15 cellular contexts compared by ENCODE assay signal in genomic region chr1:16924919-16925477, GRCh38. TPM values are rescaled to one million over a fixed set of nuclear protein-coding genes. Genes with fewer than 3 reads are reported as not detected.
DNase-seq lines count a peak whose midpoint lies in the region; ATAC-seq and TF ChIP-seq lines count a peak whose summit lies in the region.
"Had no signal": no experiment of that assay in that cellular context is flagged by ENCODE, and none has a peak within 500 bp of the region (broad histone marks: within the 10 kb centered on the region; RNA-seq: fewer than 3 reads in every experiment).

No MANE protein-coding gene starts in this region.

- no peak overlapping the region for H3K4me2 ChIP-seq in Loucy (ENCODE audit: low read depth, low read length, poor library complexity, severe bottlenecking)
- no peak overlapping the region for H3K4me2 ChIP-seq in mesenchymal stem cell (ENCODE audit: low read length, poor library complexity, severe bottlenecking)

- no peaks in the 10 kb centered on the region for H3K9me2 ChIP-seq in Loucy (replicated peaks; ENCODE audit: low read depth, low read length)

- H3K9ac ChIP-seq in Loucy (ENCODE audit: low read depth, low read length, poor library complexity, severe bottlenecking), result peak overlapping the region; percentile 26
- peak overlapping the region; percentile 16 for H3K9ac ChIP-seq in mesenchymal stem cell (ENCODE audit: low read length)

- DNase-seq in CD4-positive, CD25-positive, alpha-beta regulatory T cell, result no peak
- DNase-seq in cardiac fibroblast (ENCODE audit: low read depth in 2 of 2) (no peak), mesenchymal stem cell (no peak), COR-L47 (lab: John Stamatoyannopoulos, UW) (no peak)
- DNase-seq in activated CD4-positive, CD25-positive, alpha-beta regulatory T cell (lab: John Stamatoyannopoulos, UW), result no peak
- DNase-seq in activated CD4-positive, alpha-beta T cell treated with anti-CD3 and anti-CD28 coated beads, Interleukin-2, amount 50 U/mL, for 4 hours, result no peak
- DNase-seq: activated CD4-positive, alpha-beta T cell treated with anti-CD3 and anti-CD28 coated beads for 48 hours; activated effector memory CD4-positive, alpha-beta T cell treated with Interleukin-2 at 50 U/mL for 16 hours; NCI-H2081 had no signal

- no peaks in the 10 kb centered on the region for H3K9me3 Mint-ChIP-seq in CD4-positive, CD25-positive, alpha-beta regulatory T cell
- H3K9me3 Mint-ChIP-seq: central memory CD8-positive, alpha-beta T cell had no signal

- no peaks in the 10 kb centered on the region for H3K27me3 Mint-ChIP-seq in CD4-positive, CD25-positive, alpha-beta regulatory T cell
- H3K27me3 Mint-ChIP-seq: central memory CD8-positive, alpha-beta T cell had no signal

- H3K36me3 Mint-ChIP-seq in CD4-positive, CD25-positive, alpha-beta regulatory T cell, result peaks cover 4% of the 10 kb centered on the region

- H3K79me1 ChIP-seq in mesenchymal stem cell (replicated peaks; ENCODE audit: low read length, poor library complexity, severe bottlenecking), result peaks cover 21% of the 10 kb centered on the region

- no peak overlapping the region for H2BK120ac ChIP-seq in mesenchymal stem cell (ENCODE audit: low read depth, low read length)

- TF ChIP-seq CTCF in Loucy (conservative IDR thresholded peaks at IDR 0.05; ENCODE audit: low read length), result peak; percentile 46
- peak; percentile 18 for TF ChIP-seq CTCF in cardiac fibroblast (IDR thresholded peaks at IDR 0.05; ENCODE audit: low read depth, low read length)

- no peaks in the 10 kb centered on the region for H3K9me3 ChIP-seq in CD4-positive, CD25-positive, alpha-beta regulatory T cell (ENCODE audit: control insufficient read depth in 2 of 2, low read length in 2 of 2)
- no peaks in the 10 kb centered on the region for H3K9me3 ChIP-seq in Loucy (ENCODE audit: insufficient read depth, low read depth, low read length)
- no peaks in the 10 kb centered on the region for H3K9me3 ChIP-seq in mesenchymal stem cell (ENCODE audit: control insufficient read depth, low read length)
- H3K9me3 ChIP-seq: mucosa of descending colon, right atrium auricular region had no signal

- ATAC-seq in CD4-positive, CD25-positive, alpha-beta regulatory T cell (ENCODE audit: low read depth in 2 of 2), result no peak
- ATAC-seq in GM18858 (IDR thresholded peaks at IDR 0.05; ENCODE audit: unreplicated experiment), result no peak
- ATAC-seq: mucosa of descending colon had no signal

- no peaks in the 10 kb centered on the region for H3K36me3 ChIP-seq in CD4-positive, CD25-positive, alpha-beta regulatory T cell (ENCODE audit: control insufficient read depth, insufficient read depth, low read length)
- H3K36me3 ChIP-seq in Loucy (ENCODE audit: insufficient read depth, low read length) (no peaks in the 10 kb centered on the region), mesenchymal stem cell (ENCODE audit: control insufficient read depth in 1 of 2, insufficient read depth in 2 of 2, low read depth in 1 of 2, low read length in 2 of 2) (peaks cover 0 to 16% of the 10 kb centered on the region in 2 experiments)
- H3K36me3 ChIP-seq: right atrium auricular region had no signal

- H2AFZ ChIP-seq in Loucy (ENCODE audit: low read length) (no peak overlapping the region), mesenchymal stem cell (ENCODE audit: low read depth, low read length) (no peak overlapping the region)

- H3K4me1 ChIP-seq in CD4-positive, CD25-positive, alpha-beta regulatory T cell (ENCODE audit: control insufficient read depth, insufficient read depth, low read length, poor library complexity, severe bottlenecking), result peaks cover 10% of the 10 kb centered on the region
- peaks cover 31% of the 10 kb centered on the region for H3K4me1 ChIP-seq in Loucy (ENCODE audit: insufficient read depth, low read length, poor library complexity, severe bottlenecking)
- peaks cover 23% of the 10 kb centered on the region for H3K4me1 ChIP-seq in mesenchymal stem cell (ENCODE audit: control insufficient read depth, insufficient read depth, low read depth, low read length)

- H3K27ac Mint-ChIP-seq in CD4-positive, CD25-positive, alpha-beta regulatory T cell, result peak overlapping the region in 2 of 3 donors; percentile 6 to 64

- H3K4me1 Mint-ChIP-seq in CD4-positive, CD25-positive, alpha-beta regulatory T cell, result peaks cover 0 to 46% (median 11%) of the 10 kb centered on the region in 4 donors

- 90% methylated on average over 13 of the region's 13 CpGs for WGBS in mesenchymal stem cell

- no peak overlapping the region for H4K8ac ChIP-seq in mesenchymal stem cell (ENCODE audit: low read length)

- no peak overlapping the region for H3K4ac ChIP-seq in mesenchymal stem cell (ENCODE audit: low read depth in 1 of 2, low read length in 2 of 2)

- H3K27me3 ChIP-seq in CD4-positive, CD25-positive, alpha-beta regulatory T cell (ENCODE audit: control insufficient read depth, insufficient read depth, low read length), result no peaks in the 10 kb centered on the region
- H3K27me3 ChIP-seq in Loucy (ENCODE audit: insufficient read depth, low read length, poor library complexity, severe bottlenecking) (no peaks in the 10 kb centered on the region), mesenchymal stem cell (ENCODE audit: control insufficient read depth in 1 of 2, insufficient read depth in 1 of 2, low read length in 2 of 2) (peaks cover 0 to 23% of the 10 kb centered on the region in 2 experiments)
- H3K27me3 ChIP-seq: right atrium auricular region had no signal

- no peak overlapping the region for H2BK5ac ChIP-seq in mesenchymal stem cell (ENCODE audit: low read depth, low read length, poor library complexity, severe bottlenecking)

- no peak overlapping the region for H3K23ac ChIP-seq in mesenchymal stem cell (ENCODE audit: low read length in 2 of 2)

- H3K79me2 ChIP-seq in Loucy (ENCODE audit: insufficient read depth, low read length), result peaks cover 7% of the 10 kb centered on the region; the same call in 1 of the 2 replicates

- H3K4me3 ChIP-seq in CD4-positive, CD25-positive, alpha-beta regulatory T cell (ENCODE audit: low read depth, low read length), result no peak overlapping the region
- H3K4me3 ChIP-seq in Loucy (ENCODE audit: low read length, poor library complexity, severe bottlenecking) (no peak overlapping the region), cardiac fibroblast (replicated peaks in 1 of 2; ENCODE audit: low read depth in 2 of 2, low read length in 2 of 2) (no peak overlapping the region), mesenchymal stem cell (ENCODE audit: insufficient read depth in 1 of 2, low read depth in 1 of 2, low read length in 2 of 2) (no peak overlapping the region)
- H3K4me3 ChIP-seq: mucosa of descending colon, right atrium auricular region had no signal

- H3K18ac ChIP-seq in mesenchymal stem cell (ENCODE audit: low read depth in 1 of 2, low read length in 2 of 2), result no peak overlapping the region

- no peak overlapping the region for H4K91ac ChIP-seq in mesenchymal stem cell (ENCODE audit: low read length)

- no peaks in the 10 kb centered on the region for H3F3A ChIP-seq in Loucy (ENCODE audit: low read depth)

- no peak overlapping the region for H2BK12ac ChIP-seq in mesenchymal stem cell (ENCODE audit: low read length in 2 of 2)

- no peak overlapping the region for H2BK15ac ChIP-seq in mesenchymal stem cell (ENCODE audit: low read depth, poor library complexity, severe bottlenecking)

- peak overlapping the region in 1 of 4 donors; percentile 53 for H3K4me3 Mint-ChIP-seq in CD4-positive, CD25-positive, alpha-beta regulatory T cell
- H3K4me3 Mint-ChIP-seq: central memory CD8-positive, alpha-beta T cell had no signal

- no peaks in the 10 kb centered on the region for H4K20me1 ChIP-seq in Loucy (ENCODE audit: insufficient read depth, low read length, poor library complexity, severe bottlenecking)

- H3K14ac ChIP-seq in mesenchymal stem cell (ENCODE audit: low read length in 2 of 2), result no peak overlapping the region

- no peak overlapping the region for H2AK5ac ChIP-seq in mesenchymal stem cell (ENCODE audit: low read length, severe bottlenecking)

- H3K27ac ChIP-seq in CD4-positive, CD25-positive, alpha-beta regulatory T cell (ENCODE audit: insufficient read depth, low read length, poor library complexity, severe bottlenecking), result no peak overlapping the region
- H3K27ac ChIP-seq in mesenchymal stem cell (ENCODE audit: low read length, poor library complexity, severe bottlenecking), result no peak overlapping the region
- H3K27ac ChIP-seq: right atrium auricular region had no signal

RNA-seq across cellular contexts. Expression of gene CROCC, which starts 3.3 kb away (rescaled TPM):
- 46.1 TPM for total RNA-seq in CD4-positive, CD25-positive, alpha-beta regulatory T cell
- polyA plus RNA-seq in CD4-positive, CD25-positive, alpha-beta regulatory T cell, result 1 to 10 TPM; 3.9 to 5.2 (median 4.2) TPM
- polyA plus RNA-seq in mesenchymal stem cell (2013, experiment 1 of 2), result 7.4 TPM
- polyA plus RNA-seq in mesenchymal stem cell (2013, experiment 2 of 2), result 6.9 TPM

RNA-seq across cellular contexts. Expression of gene RNU1-2, which starts 29.2 kb away (rescaled TPM):
- total RNA-seq in CD4-positive, CD25-positive, alpha-beta regulatory T cell, result 3,278 TPM
- 10 to 100 TPM in 1 of 4 donors, not detected in 3; 23.7 TPM for polyA plus RNA-seq in CD4-positive, CD25-positive, alpha-beta regulatory T cell
- not detected for polyA plus RNA-seq in mesenchymal stem cell (2013, experiment 1 of 2)
- not detected for polyA plus RNA-seq in mesenchymal stem cell (2013, experiment 2 of 2)
- total RNA-seq: LHCN-M2, right atrium auricular region had no signal

RNA-seq across cellular contexts. Expression of gene MFAP2, which starts 55.4 kb away (rescaled TPM):
- total RNA-seq in CD4-positive, CD25-positive, alpha-beta regulatory T cell, result not detected
- polyA plus RNA-seq in CD4-positive, CD25-positive, alpha-beta regulatory T cell, result not detected
- 167 TPM for polyA plus RNA-seq in mesenchymal stem cell (2013, experiment 1 of 2)
- polyA plus RNA-seq in mesenchymal stem cell (2013, experiment 2 of 2), result 167 TPM
